8 cellular contexts compared by ENCODE assay signal in genomic region chrX:49876750-49877149, GRCh38. TPM values are rescaled to one million over a fixed set of nuclear protein-coding genes. Genes with fewer than 3 reads are reported as not detected.
DNase-seq lines count a peak whose midpoint lies in the region; ATAC-seq and TF ChIP-seq lines count a peak whose summit lies in the region.

No MANE protein-coding gene starts in this region.

- no peak overlapping the region for H3K14ac ChIP-seq in H9 (ENCODE audit: insufficient read depth, low read length)

- peaks cover 7% of the 10 kb centered on the region in 2 experiments for H3K4me1 Mint-ChIP-seq in H9

- no peaks in the 10 kb centered on the region for H3F3A ChIP-seq in PC-9 (ENCODE audit: insufficient read depth, low read depth)

- H3K4me2 ChIP-seq in H9 (ENCODE audit: insufficient read depth, insufficient read length, low read length) (no peak overlapping the region), PC-9 (no peak overlapping the region)

- POLR2A ChIA-PET in PC-9 (lab: Charles Lee; ENCODE audit: unreplicated experiment): no interaction called here

- H3K9me3 Mint-ChIP-seq in H9: peaks cover 43 to 61% of the 10 kb centered on the region in 2 experiments

- H3K79me2 ChIP-seq in H9 (ENCODE audit: insufficient read depth, low read length) (no peaks in the 10 kb centered on the region), PC-9 (ENCODE audit: low read depth) (no peaks in the 10 kb centered on the region)

- no peak overlapping the region for H2BK20ac ChIP-seq in H9 (ENCODE audit: low read depth, low read length, poor library complexity, severe bottlenecking)

- peaks cover 8 to 17% (median 15%) of the 10 kb centered on the region in 3 experiments; a peak in 5 of 7 replicates for H3K36me3 Mint-ChIP-seq in H9 (ENCODE audit: insufficient read depth in 1 of 3, low read depth in 3 of 3)

- H3K36me3 ChIP-seq in PC-9 (ENCODE audit: low read depth): no peaks in the 10 kb centered on the region
- no peaks in the 10 kb centered on the region for H3K36me3 ChIP-seq in esophagus squamous epithelium

- no CpG with 5 or more reads among the region's 3 CpGs for WGBS in H9 (ENCODE audit: extremely low coverage, insufficient read length, low lambda C conversion rate)
- WGBS in esophagus squamous epithelium, 2 donors: 2 to 4% methylated on average over 3 of the region's 3 CpGs

- no peak overlapping the region for H4K8ac ChIP-seq in H9 (replicated peaks; ENCODE audit: insufficient read length, low read depth, low read length)

- intact Hi-C loops in PC-9 (cut with micrococcal nuclease; ENCODE audit: unreplicated experiment) (loop anchor here (5.0 kb wide), 1 partner anchor 1114 kb away; the partner anchor contains the start of gene GLOD5), esophagus squamous epithelium (cut with DNase I) (no loop called here)

- no peak overlapping the region for H2BK5ac ChIP-seq in H9 (ENCODE audit: insufficient read length, low read length)

- TF ChIP-seq CTCF in H9 (conservative IDR thresholded peaks at IDR 0.05) (peak; percentile 64), PC-9 (conservative IDR thresholded peaks at IDR 0.05) (peak; percentile 43; the same call in 1 of the 2 replicates), esophagus squamous epithelium (IDR thresholded peaks at IDR 0.05) (peak in 5 of 6 experiments; percentile 38 to 52 (median 39))

- no peak overlapping the region for H3K4ac ChIP-seq in H9 (ENCODE audit: low read depth, low read length)

- no TSS peak for BruUV-seq in PC-9 (replicated peaks; lab: Mats Ljungman, UMichigan)

- no peak for TF ChIP-seq POLR2A in esophagus squamous epithelium (IDR thresholded peaks at IDR 0.05)

- no peak for ATAC-seq in GM18511 (IDR thresholded peaks at IDR 0.05; ENCODE audit: unreplicated experiment)
- no peak for ATAC-seq in GM21619 (IDR thresholded peaks at IDR 0.05; ENCODE audit: unreplicated experiment)

- no peak overlapping the region for H3K56ac ChIP-seq in H9 (ENCODE audit: insufficient read length, low read depth, low read length)

- CTCF ChIA-PET in PC-9 (lab: Charles Lee): no interaction called here

- H2AFZ ChIP-seq in H9 (ENCODE audit: low read length) (no peak overlapping the region), PC-9 (no peak overlapping the region)

- H4K91ac ChIP-seq in H9 (ENCODE audit: insufficient read length, low read depth, low read length): no peak overlapping the region

- no peak overlapping the region for H2BK12ac ChIP-seq in H9 (ENCODE audit: insufficient read length, low read depth, low read length)

- no peak overlapping the region for H3T11ph ChIP-seq in H9 (ENCODE audit: low read length)

- H3K9ac ChIP-seq in H9 (ENCODE audit: extremely low read depth, insufficient read length, low read length): no peak overlapping the region

- no peaks in the 10 kb centered on the region for H3K9me2 ChIP-seq in PC-9 (ENCODE audit: insufficient read depth)

- H3K4me1 ChIP-seq in H9 (ENCODE audit: insufficient read depth, low read length) (0 out of 2 replicates have a peak, but pooled peaks cover 3% of the 10 kb centered on the region), PC-9 (replicated peaks; ENCODE audit: insufficient read depth) (no peaks in the 10 kb centered on the region), esophagus squamous epithelium (peaks cover 0 to 35% (median 0%) of the 10 kb centered on the region in 3 donors)

- DNase-seq in NCI-H2107 treated with DMSO at 0.1 percent for 48 hours (lab: John Stamatoyannopoulos, UW; ENCODE audit: unreplicated experiment): peak; percentile 23
- DNase-seq in NCI-H2107 (lab: John Stamatoyannopoulos, UW): no peak
- no peak for DNase-seq in H9
- no peak for DNase-seq in PC-9
- no peak for DNase-seq in esophagus squamous epithelium (lab: John Stamatoyannopoulos, UW)
- peak; percentile 6 for DNase-seq in retina

- H4K20me1 ChIP-seq in H9 (ENCODE audit: control insufficient read depth, insufficient read depth, insufficient read length): no peaks in the 10 kb centered on the region
- H4K20me1 ChIP-seq in PC-9 (ENCODE audit: insufficient read depth): no peaks in the 10 kb centered on the region

- H2BK15ac ChIP-seq in H9 (ENCODE audit: low read depth, low read length): no peak overlapping the region

- H2BK120ac ChIP-seq in H9 (ENCODE audit: low read depth, low read length, poor library complexity, severe bottlenecking): no peak overlapping the region

- no peak overlapping the region for H3K4me3 Mint-ChIP-seq in H9

- no peaks in the 10 kb centered on the region; the same call in 1 of the 2 replicates for H3K27me3 ChIP-seq in H9 (ENCODE audit: insufficient read depth, low read length)
- H3K27me3 ChIP-seq in PC-9 (ENCODE audit: insufficient read depth, low read depth): no peaks in the 10 kb centered on the region
- no peaks in the 10 kb centered on the region for H3K27me3 ChIP-seq in esophagus squamous epithelium

- no peak overlapping the region for H2AK5ac ChIP-seq in H9 (ENCODE audit: insufficient read length, low read length)

- no peak overlapping the region for H3K27ac Mint-ChIP-seq in H9

- no peak overlapping the region for H3K4me3 ChIP-seq in PC-9
- no peak overlapping the region for H3K4me3 ChIP-seq in esophagus squamous epithelium

- H3K18ac ChIP-seq in H9 (ENCODE audit: insufficient read length, low read depth, low read length): no peak overlapping the region

- H3K9me3 ChIP-seq in H9 (ENCODE audit: control insufficient read depth, low read depth, low read length) (peaks cover 30% of the 10 kb centered on the region), PC-9 (ENCODE audit: insufficient read depth, low read depth) (no peaks in the 10 kb centered on the region), esophagus squamous epithelium (no peaks in the 10 kb centered on the region)

- no peak overlapping the region for H4K5ac ChIP-seq in H9 (ENCODE audit: insufficient read length, low read depth, low read length)

- H3K27me3 Mint-ChIP-seq in H9 (ENCODE audit: low read depth): peaks cover 18% of the 10 kb centered on the region

- peaks cover 6% of the 10 kb centered on the region for H3K23me2 ChIP-seq in H9 (ENCODE audit: insufficient read length, low read depth, low read length, poor library complexity, severe bottlenecking)

- H3K27ac ChIP-seq in H9 (ENCODE audit: insufficient read length, low read depth, low read length): no peak overlapping the region
- no peak overlapping the region for H3K27ac ChIP-seq in PC-9
- no peak overlapping the region for H3K27ac ChIP-seq in esophagus squamous epithelium

- H3K79me1 ChIP-seq in H9 (ENCODE audit: insufficient read depth, low read depth, low read length, poor library complexity, severe bottlenecking): no peaks in the 10 kb centered on the region

- no peak overlapping the region for H3K23ac ChIP-seq in H9 (ENCODE audit: insufficient read length, low read depth, low read length)

RNA-seq across cellular contexts. Expression of gene USP27X, which starts 2.5 kb away (rescaled TPM):
- total RNA-seq in H9 (2021) (5.7 and 6.3 TPM in 2 replicates), PC-9 (2021) (1.1 and 1.3 TPM in 2 replicates), esophagus squamous epithelium (1 to 10 TPM in 2 of 4 donors, under 1 TPM in 2; 0.57 to 2.7 (median 1.1) TPM)

RNA-seq across cellular contexts. Expression of gene CLCN5, which starts 45.6 kb away (rescaled TPM):
- total RNA-seq in H9 (2021) (5.9 and 7.5 TPM in 2 replicates), PC-9 (2021) (0.94 and 1.4 TPM in 2 replicates), esophagus squamous epithelium (1 to 10 TPM; 5.3 to 8.0 (median 7.2) TPM)

RNA-seq across cellular contexts. Expression of gene PAGE4, which starts 47.6 kb away (rescaled TPM):
- total RNA-seq in H9 (2021) (0.57 TPM in 1 of 2 replicates, not detected in the other), PC-9 (2021) (not detected in 2 replicates), esophagus squamous epithelium (not detected)

Comparison
In these comparisons a context has a peak if more than half of its experiments do, and no peak if none do; other contexts are left out.
1. DNase-seq: peak in NCI-H2107 treated with DMSO at 0.1 percent for 48 hours (single experiment) and retina (single experiment); none in NCI-H2107 (single experiment), H9 (single experiment), PC-9 (0 of 2) and esophagus squamous epithelium (single experiment).
2. Peak in every context shown above with its lines, with median percentiles within 50 percentile points of each other: CTCF ChIP-seq.